ENCODE assay signal across 2 cellular contexts in genomic region chr18:36094431-36094830, GRCh38.
TF ChIP-seq lines count a peak whose summit lies in the region.

No MANE protein-coding gene starts in this region.

TF ChIP-seq in IMR-90, 13 proteins besides CTCF, POLR2A, EP300 and RAD21:
- no peak for TF ChIP-seq FOS (IDR thresholded peaks at IDR 0.05; ENCODE audit: low read depth, low read length)
- TF ChIP-seq NFE2L2 (IDR thresholded peaks at IDR 0.05; ENCODE audit: low read depth, low read length) = no peak
- no peak for TF ChIP-seq CHD1 (IDR thresholded peaks at IDR 0.05; ENCODE audit: low read depth, low read length)
- no peak for TF ChIP-seq BHLHE40 (IDR thresholded peaks at IDR 0.05; ENCODE audit: low read depth, low read length)
- no peak for TF ChIP-seq SMC3 (IDR thresholded peaks at IDR 0.05; ENCODE audit: low read depth, low read length)
- no peak for TF ChIP-seq ELK1 (IDR thresholded peaks at IDR 0.05; ENCODE audit: borderline replicate concordance, low read depth, low read length)
- no peak for TF ChIP-seq MAFK (IDR thresholded peaks at IDR 0.05; ENCODE audit: low read depth, low read length)
- no peak for TF ChIP-seq RFX5 (IDR thresholded peaks at IDR 0.05; ENCODE audit: low read depth, low read length)
- no peak for TF ChIP-seq USF2 (IDR thresholded peaks at IDR 0.05; ENCODE audit: low read depth, low read length)
- TF ChIP-seq RCOR1 (IDR thresholded peaks at IDR 0.05; ENCODE audit: insufficient replicate concordance, low read length) = no peak
- no peak for TF ChIP-seq CEBPB (IDR thresholded peaks at IDR 0.05; ENCODE audit: low read depth, low read length)
- TF ChIP-seq MAZ (IDR thresholded peaks at IDR 0.05; ENCODE audit: borderline replicate concordance, low read depth, low read length) = no peak
- TF ChIP-seq MXI1 (IDR thresholded peaks at IDR 0.05; ENCODE audit: borderline replicate concordance, low read depth, low read length) = no peak
TF ChIP-seq in IMR-90: peak in this region for 0.

TF ChIP-seq in H1, 55 proteins besides CTCF, POLR2A, EP300 and RAD21:
- TF ChIP-seq KDM5A (IDR thresholded peaks at IDR 0.05; ENCODE audit: low read length) = no peak
- no peak for TF ChIP-seq NRF1 (IDR thresholded peaks at IDR 0.05; ENCODE audit: low read depth, low read length)
- TF ChIP-seq POLR2AphosphoS5 (IDR thresholded peaks at IDR 0.05; ENCODE audit: low read depth, low read length) = no peak
- no peak for TF ChIP-seq CHD1 (IDR thresholded peaks at IDR 0.05; ENCODE audit: low read depth, low read length)
- TF ChIP-seq TEAD4 (IDR thresholded peaks at IDR 0.05; ENCODE audit: low read depth, low read length) = no peak
TF ChIP-seq in H1: peak in this region for 0.
